ENCODE assay signal across 1 cellular context in genomic region chr18:25464211-25464610, GRCh38.
A peak's percentile ranks its signal among the peaks of the same experiment; 100 is the strongest.
TF ChIP-seq lines count a peak whose summit lies in the region.

No MANE protein-coding gene starts in this region.

TF ChIP-seq in SK-N-SH, 30 proteins besides CTCF, POLR2A, EP300 and RAD21 (continued from another document):
- TF ChIP-seq TCF12 (IDR thresholded peaks at IDR 0.05), result peak; percentile 50
- TF ChIP-seq RFX5 (IDR thresholded peaks at IDR 0.05; ENCODE audit: low read length), result no peak
- TF ChIP-seq GABPA (IDR thresholded peaks at IDR 0.05; ENCODE audit: low read depth), result no peak
- TF ChIP-seq TEAD4 (IDR thresholded peaks at IDR 0.05; ENCODE audit: borderline replicate concordance, insufficient read depth), result peak; percentile 28; the same call in 1 of the 2 replicates
- no peak for TF ChIP-seq ELF1 (IDR thresholded peaks at IDR 0.05)
- TF ChIP-seq, protein P1, sequence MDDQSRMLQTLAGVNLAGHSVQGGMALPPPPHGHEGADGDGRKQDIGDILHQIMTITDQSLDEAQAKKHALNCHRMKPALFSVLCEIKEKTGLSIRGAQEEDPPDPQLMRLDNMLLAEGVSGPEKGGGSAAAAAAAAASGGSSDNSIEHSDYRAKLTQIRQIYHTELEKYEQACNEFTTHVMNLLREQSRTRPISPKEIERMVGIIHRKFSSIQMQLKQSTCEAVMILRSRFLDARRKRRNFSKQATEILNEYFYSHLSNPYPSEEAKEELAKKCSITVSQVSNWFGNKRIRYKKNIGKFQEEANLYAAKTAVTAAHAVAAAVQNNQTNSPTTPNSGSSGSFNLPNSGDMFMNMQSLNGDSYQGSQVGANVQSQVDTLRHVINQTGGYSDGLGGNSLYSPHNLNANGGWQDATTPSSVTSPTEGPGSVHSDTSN (IDR thresholded peaks at IDR 0.05), result peak; percentile 38; the same call in 1 of the 2 replicates
- no peak for TF ChIP-seq FOXM1 (IDR thresholded peaks at IDR 0.05; ENCODE audit: low read depth)
- TF ChIP-seq TAF1 (IDR thresholded peaks at IDR 0.05; ENCODE audit: borderline replicate concordance, low read depth, low read length), result no peak
- no peak for TF ChIP-seq FOXJ3 (CRISPR knock-in tag; IDR thresholded peaks at IDR 0.05)
- TF ChIP-seq RXRA (IDR thresholded peaks at IDR 0.05; ENCODE audit: borderline replicate concordance, low read depth), result no peak
- no peak for TF ChIP-seq NRF1 (IDR thresholded peaks at IDR 0.05; ENCODE audit: low read depth, low read length)
- no peak for TF ChIP-seq REST (IDR thresholded peaks at IDR 0.05; ENCODE audit: low read depth, low read length)
- TF ChIP-seq USF1 (IDR thresholded peaks at IDR 0.05; ENCODE audit: borderline replicate concordance, low read depth), result no peak
TF ChIP-seq in SK-N-SH: peak in this region for 5.
